In genomic region chr2:68716539-68716938, GRCh38 we compare ENCODE assay signal across 16 cellular contexts. TPM values are rescaled to one million over a fixed set of nuclear protein-coding genes. Genes with fewer than 3 reads are reported as not detected.
DNase-seq lines count a peak whose midpoint lies in the region; ATAC-seq, FAIRE-seq and TF ChIP-seq lines count a peak whose summit lies in the region.
"Had no signal": no experiment of that assay in that cellular context is flagged by ENCODE, and none has a peak within 500 bp of the region (broad histone marks: within the 10 kb centered on the region; RNA-seq: fewer than 3 reads in every experiment).

No MANE protein-coding gene starts in this region.

- H3K27me3 ChIP-seq in Loucy (ENCODE audit: insufficient read depth, low read length, poor library complexity, severe bottlenecking), result no peaks in the 10 kb centered on the region
- H3K27me3 ChIP-seq: right atrium auricular region had no signal

- H3K9me3 Mint-ChIP-seq in activated T-cell treated with anti-CD3 and anti-CD28 coated beads, Interleukin-2, amount 50 U/mL, for 24 hours, result no peaks in the 10 kb centered on the region
- no peaks in the 10 kb centered on the region for H3K9me3 Mint-ChIP-seq in activated naive CD8-positive, alpha-beta T cell treated with anti-CD3 and anti-CD28 coated beads for 36 hours
- peaks cover 0 to 5% of the 10 kb centered on the region in 2 donors for H3K9me3 Mint-ChIP-seq in stimulated activated naive B cell treated with anti-CD40 and anti-IgM and Interleukin-4, amounts not matched to agents 10 μg/mL and 1 μg/mL and 100 μg/mL, for 72 hours
- no peaks in the 10 kb centered on the region for H3K9me3 Mint-ChIP-seq in osteocyte (ENCODE audit: unreplicated experiment)
- H3K9me3 Mint-ChIP-seq: GM23338 had no signal

- H3K4me2 ChIP-seq in Loucy (ENCODE audit: low read depth, low read length, poor library complexity, severe bottlenecking), result peak overlapping the region; percentile 46
- H3K4me2 ChIP-seq: GM23338 had no signal

- no peaks in the 10 kb centered on the region for H3K27me3 Mint-ChIP-seq in activated T-cell treated with anti-CD3 and anti-CD28 coated beads, Interleukin-2, amount 50 U/mL, for 24 hours
- no peaks in the 10 kb centered on the region for H3K27me3 Mint-ChIP-seq in activated naive CD8-positive, alpha-beta T cell treated with anti-CD3 and anti-CD28 coated beads for 36 hours
- no peaks in the 10 kb centered on the region for H3K27me3 Mint-ChIP-seq in stimulated activated naive B cell treated with anti-CD40 and anti-IgM and Interleukin-4, amounts not matched to agents 10 μg/mL and 1 μg/mL and 100 μg/mL, for 72 hours
- H3K27me3 Mint-ChIP-seq in osteocyte (ENCODE audit: unreplicated experiment), result peaks cover 41% of the 10 kb centered on the region

- no peaks in the 10 kb centered on the region for H3K36me3 ChIP-seq in Loucy (ENCODE audit: insufficient read depth, low read length)
- H3K36me3 ChIP-seq: right atrium auricular region had no signal

- H3K9me3 ChIP-seq in Loucy (ENCODE audit: insufficient read depth, low read depth, low read length), result no peaks in the 10 kb centered on the region
- H3K9me3 ChIP-seq: right atrium auricular region had no signal

- no peak for TF ChIP-seq CTCF in Loucy (conservative IDR thresholded peaks at IDR 0.05; ENCODE audit: low read length)
- TF ChIP-seq CTCF in osteocyte (IDR thresholded peaks at IDR 0.05), result no peak

- H3K9ac ChIP-seq in Loucy (ENCODE audit: low read depth, low read length, poor library complexity, severe bottlenecking), result no peak overlapping the region

- no peaks in the 10 kb centered on the region for H3K9me2 ChIP-seq in Loucy (replicated peaks; ENCODE audit: low read depth, low read length)

- H3K36me3 Mint-ChIP-seq in activated T-cell treated with anti-CD3 and anti-CD28 coated beads, Interleukin-2, amount 50 U/mL, for 24 hours (ENCODE audit: low read depth), result no peaks in the 10 kb centered on the region
- H3K36me3 Mint-ChIP-seq in activated naive CD8-positive, alpha-beta T cell treated with anti-CD3 and anti-CD28 coated beads for 36 hours, result no peaks in the 10 kb centered on the region
- peaks cover 0 to 5% of the 10 kb centered on the region in 2 donors for H3K36me3 Mint-ChIP-seq in stimulated activated naive B cell treated with anti-CD40 and anti-IgM and Interleukin-4, amounts not matched to agents 10 μg/mL and 1 μg/mL and 100 μg/mL, for 72 hours
- no peaks in the 10 kb centered on the region for H3K36me3 Mint-ChIP-seq in osteocyte (ENCODE audit: unreplicated experiment)

- H3K4me3 ChIP-seq in Loucy (ENCODE audit: low read length, poor library complexity, severe bottlenecking), result peak overlapping the region; percentile 14
- H3K4me3 ChIP-seq: GM23338, right atrium auricular region had no signal

- H3K4me1 ChIP-seq in Loucy (ENCODE audit: insufficient read depth, low read length, poor library complexity, severe bottlenecking), result peaks cover 57% of the 10 kb centered on the region

- peaks cover 77% of the 10 kb centered on the region for H3K4me1 Mint-ChIP-seq in activated T-cell treated with anti-CD3 and anti-CD28 coated beads, Interleukin-2, amount 50 U/mL, for 24 hours (ENCODE audit: low read depth)
- peaks cover 68% of the 10 kb centered on the region for H3K4me1 Mint-ChIP-seq in activated naive CD8-positive, alpha-beta T cell treated with anti-CD3 and anti-CD28 coated beads for 36 hours
- peaks cover 60 to 92% of the 10 kb centered on the region in 2 donors for H3K4me1 Mint-ChIP-seq in stimulated activated naive B cell treated with anti-CD40 and anti-IgM and Interleukin-4, amounts not matched to agents 10 μg/mL and 1 μg/mL and 100 μg/mL, for 72 hours
- peaks cover 2% of the 10 kb centered on the region for H3K4me1 Mint-ChIP-seq in osteocyte (ENCODE audit: unreplicated experiment)

- no peak overlapping the region for H2AFZ ChIP-seq in Loucy (ENCODE audit: low read length)
- H2AFZ ChIP-seq: GM23338 had no signal

- peak overlapping the region; percentile 87 for H3K27ac Mint-ChIP-seq in activated T-cell treated with anti-CD3 and anti-CD28 coated beads, Interleukin-2, amount 50 U/mL, for 24 hours
- H3K27ac Mint-ChIP-seq in activated naive CD8-positive, alpha-beta T cell treated with anti-CD3 and anti-CD28 coated beads for 36 hours, result peak overlapping the region; percentile 54
- peak overlapping the region; percentile 95 for H3K27ac Mint-ChIP-seq in stimulated activated naive B cell treated with anti-CD40 and anti-IgM and Interleukin-4, amounts not matched to agents 10 μg/mL and 1 μg/mL and 100 μg/mL, for 72 hours
- no peak overlapping the region for H3K27ac Mint-ChIP-seq in osteocyte (ENCODE audit: unreplicated experiment)
- H3K27ac Mint-ChIP-seq: GM23338 had no signal

- H3K4me3 Mint-ChIP-seq in activated T-cell treated with anti-CD3 and anti-CD28 coated beads, Interleukin-2, amount 50 U/mL, for 24 hours, result no peak overlapping the region
- H3K4me3 Mint-ChIP-seq in activated naive CD8-positive, alpha-beta T cell treated with anti-CD3 and anti-CD28 coated beads for 36 hours, result no peak overlapping the region
- H3K4me3 Mint-ChIP-seq in stimulated activated naive B cell treated with anti-CD40 and anti-IgM and Interleukin-4, amounts not matched to agents 10 μg/mL and 1 μg/mL and 100 μg/mL, for 72 hours, result peak overlapping the region in 1 of 2 donors; percentile 32
- H3K4me3 Mint-ChIP-seq in osteocyte (ENCODE audit: unreplicated experiment), result no peak overlapping the region
- H3K4me3 Mint-ChIP-seq: GM23338 had no signal

- peak; percentile 38 to 49 for ATAC-seq in stimulated activated naive B cell treated with anti-CD40 and anti-IgM and Interleukin-4, amounts not matched to agents 10 μg/mL and 1 μg/mL and 100 μg/mL, for 72 hours (replicated peaks)
- ATAC-seq: GM23338 had no signal

- DNase-seq in activated T-cell treated with anti-CD3 and anti-CD28 coated beads, Interleukin-2, amount 50 U/mL, for 24 hours, result no peak
- DNase-seq in activated T-cell treated with anti-CD3 and anti-CD28 coated beads for 4 hours (no peak), frontal cortex (ENCODE audit: low spot score in 2 of 2) (no peak), T1000 (lab: John Stamatoyannopoulos, UW) (no peak), osteocyte (ENCODE audit: extremely low spot score, unreplicated experiment) (no peak)
- no peak for DNase-seq in activated naive CD8-positive, alpha-beta T cell treated with anti-CD3 and anti-CD28 coated beads for 36 hours
- DNase-seq in stimulated activated naive B cell treated with anti-CD40 and anti-IgM and Interleukin-4, amounts not matched to agents 10 μg/mL and 1 μg/mL and 100 μg/mL, for 72 hours, result no peak
- DNase-seq: activated CD4-positive, alpha-beta T cell treated with anti-CD3 and anti-CD28 coated beads, Interleukin-2, amount 50 U/mL, for 1 hour; kidney glomerular epithelial cell; NCI-H524; SIG-M5 had no signal

- H3F3A ChIP-seq in Loucy (ENCODE audit: low read depth), result peaks cover 17% of the 10 kb centered on the region; the same call in 1 of the 2 replicates

- no peaks in the 10 kb centered on the region for H4K20me1 ChIP-seq in Loucy (ENCODE audit: insufficient read depth, low read length, poor library complexity, severe bottlenecking)

- no peak for FAIRE-seq in frontal cortex (lab: Jason Lieb, UNC)
- FAIRE-seq: colon, G401.6 had no signal

- H3K79me2 ChIP-seq in Loucy (ENCODE audit: insufficient read depth, low read length), result no peaks in the 10 kb centered on the region

RNA-seq across cellular contexts. Expression of gene ARHGAP25, which starts 18.1 kb away (rescaled TPM):
- total RNA-seq in activated naive CD8-positive, alpha-beta T cell treated with anti-CD3 and anti-CD28 coated beads for 36 hours, result 10 to 100 TPM; 47.4 to 51.0 TPM
- 1.2 TPM for total RNA-seq in frontal cortex
- total RNA-seq in osteocyte, result 0.42 and 0.43 TPM in 2 replicates

Comparison
In these comparisons a context has a peak if more than half of its experiments do, and no peak if none do; other contexts are left out.
1. RNA of gene ARHGAP25, which starts 18.1 kb away (total RNA-seq): 47.4 to 51.0 TPM in activated naive CD8-positive, alpha-beta T cell treated with anti-CD3 and anti-CD28 coated beads for 36 hours; 1.2 TPM in frontal cortex (single experiment) and 0.42 to 0.43 TPM in osteocyte; every median in the first group is over 10 times any median in the second.